Comparison of ENCODE assay signal across 17 cellular contexts in genomic region chr17:78912082-78912481, GRCh38. TPM values are rescaled to one million over a fixed set of nuclear protein-coding genes. Genes with fewer than 3 reads are reported as not detected.
A peak's percentile ranks its signal among the peaks of the same experiment; 100 is the strongest.
DNase-seq lines count a peak whose midpoint lies in the region; ATAC-seq and TF ChIP-seq lines count a peak whose summit lies in the region.
"Had no signal": no experiment of that assay in that cellular context is flagged by ENCODE, and none has a peak within 500 bp of the region (broad histone marks: within the 10 kb centered on the region; RNA-seq: fewer than 3 reads in every experiment).

No MANE protein-coding gene starts in this region.

- H3K4me3 ChIP-seq in heart left ventricle (no peak overlapping the region), ascending aorta (no peak overlapping the region), neutrophil (ENCODE audit: low read depth in 1 of 2, low read length in 1 of 2) (peak overlapping the region in 1 of 2 experiments; percentile 73)
- H3K4me3 ChIP-seq: A549, GM23248 had no signal

- DNase-seq in Right ventricle myocardium inferior (ENCODE audit: missing footprints) (peak; percentile 32), heart left ventricle (no peak), ascending aorta (ENCODE audit: low spot score in 2 of 2) (no peak), mesenteric fat pad (ENCODE audit: low spot score) (no peak), HCEC 1CT (no peak), NCI-H1694 (lab: John Stamatoyannopoulos, UW) (no peak)
- DNase-seq in activated T-helper 1 cell treated with anti-CD3 and anti-CD28 coated beads, Interleukin-12 subunit alpha, Interleukin-12 subunit beta, Interleukin-2, Interleukin-4 antibody, amounts not matched to agents 30 ng/mL and 10 ng/mL and 1 ng/mL, durations not matched to agents 14 hours and 24 hours and 36 hours (ENCODE audit: low spot score), result no peak
- DNase-seq: Calu3; CD4-positive, CD25-positive, alpha-beta regulatory T cell; GM23248; NCI-H1092 treated with DMSO at 0.1 percent for 48 hours; NCI-H187; NCI-H446 treated with DMSO at 0.1 percent for 48 hours; NCI-H82; SIG-M5 had no signal

- H3K36me3 Mint-ChIP-seq in activated T-helper 1 cell treated with anti-CD3 and anti-CD28 coated beads, Interleukin-12 subunit alpha, Interleukin-12 subunit beta, Interleukin-2, Interleukin-4 antibody, amounts not matched to agents 30 ng/mL and 10 ng/mL and 1 ng/mL, durations not matched to agents 14 hours and 24 hours and 36 hours (ENCODE audit: low read depth), result no peaks in the 10 kb centered on the region
- H3K36me3 Mint-ChIP-seq: CD4-positive, CD25-positive, alpha-beta regulatory T cell had no signal

- no peak overlapping the region for H3K27ac Mint-ChIP-seq in activated T-helper 1 cell treated with anti-CD3 and anti-CD28 coated beads, Interleukin-12 subunit alpha, Interleukin-12 subunit beta, Interleukin-2, Interleukin-4 antibody, amounts not matched to agents 30 ng/mL and 10 ng/mL and 1 ng/mL, durations not matched to agents 14 hours and 24 hours and 36 hours
- H3K27ac Mint-ChIP-seq: CD4-positive, CD25-positive, alpha-beta regulatory T cell had no signal

- no peaks in the 10 kb centered on the region for H3K9me3 ChIP-seq in heart left ventricle
- no peaks in the 10 kb centered on the region for H3K9me3 ChIP-seq in ascending aorta
- no peaks in the 10 kb centered on the region for H3K9me3 ChIP-seq in neutrophil
- H3K9me3 ChIP-seq: A549 had no signal

- peaks cover 6% of the 10 kb centered on the region for H3K27me3 Mint-ChIP-seq in activated T-helper 1 cell treated with anti-CD3 and anti-CD28 coated beads, Interleukin-12 subunit alpha, Interleukin-12 subunit beta, Interleukin-2, Interleukin-4 antibody, amounts not matched to agents 30 ng/mL and 10 ng/mL and 1 ng/mL, durations not matched to agents 14 hours and 24 hours and 36 hours (ENCODE audit: insufficient read depth)

- no peaks in the 10 kb centered on the region for H3K9me3 Mint-ChIP-seq in activated T-helper 1 cell treated with anti-CD3 and anti-CD28 coated beads, Interleukin-12 subunit alpha, Interleukin-12 subunit beta, Interleukin-2, Interleukin-4 antibody, amounts not matched to agents 30 ng/mL and 10 ng/mL and 1 ng/mL, durations not matched to agents 14 hours and 24 hours and 36 hours

- H3K27me3 ChIP-seq in heart left ventricle (no peaks in the 10 kb centered on the region), ascending aorta (no peaks in the 10 kb centered on the region), neutrophil (no peaks in the 10 kb centered on the region)

- TF ChIP-seq CTCF in heart left ventricle (IDR thresholded peaks at IDR 0.05) (no peak), ascending aorta (IDR thresholded peaks at IDR 0.05) (no peak), neutrophil (IDR thresholded peaks at IDR 0.05) (no peak)

- TF ChIP-seq POLR2A in heart left ventricle (IDR thresholded peaks at IDR 0.05), result no peak

- intact Hi-C loops in Right ventricle myocardium inferior (cut with DNase I), result no loop called here
- intact Hi-C loops in heart left ventricle (cut with DNase I), result no loop called here
- intact Hi-C loops in ascending aorta (cut with DNase I), result no loop called here
- intact Hi-C loops in activated T-helper 1 cell treated with anti-CD3 and anti-CD28 coated beads, Interleukin-12 subunit alpha, Interleukin-12 subunit beta, Interleukin-2, Interleukin-4 antibody, amounts not matched to agents 30 ng/mL and 10 ng/mL and 1 ng/mL, durations not matched to agents 14 hours and 24 hours and 36 hours (cut with micrococcal nuclease), result no loop called here

- no peaks in the 10 kb centered on the region for H3K4me1 Mint-ChIP-seq in activated T-helper 1 cell treated with anti-CD3 and anti-CD28 coated beads, Interleukin-12 subunit alpha, Interleukin-12 subunit beta, Interleukin-2, Interleukin-4 antibody, amounts not matched to agents 30 ng/mL and 10 ng/mL and 1 ng/mL, durations not matched to agents 14 hours and 24 hours and 36 hours (ENCODE audit: low read depth)

- H3K27ac ChIP-seq in heart left ventricle, result peak overlapping the region in 3 of 12 donors; percentile 3 to 86 (median 4)
- H3K27ac ChIP-seq in ascending aorta, result peak overlapping the region; percentile 38 to 51
- peak overlapping the region; percentile 99 for H3K27ac ChIP-seq in neutrophil
- H3K27ac ChIP-seq: GM23248 had no signal

- peaks cover 0 to 7% (median 0%) of the 10 kb centered on the region in 9 donors for H3K36me3 ChIP-seq in heart left ventricle
- H3K36me3 ChIP-seq in ascending aorta, result peaks cover 0 to 5% of the 10 kb centered on the region in 2 donors
- no peaks in the 10 kb centered on the region for H3K36me3 ChIP-seq in neutrophil

- no peak overlapping the region for H3K4me3 Mint-ChIP-seq in activated T-helper 1 cell treated with anti-CD3 and anti-CD28 coated beads, Interleukin-12 subunit alpha, Interleukin-12 subunit beta, Interleukin-2, Interleukin-4 antibody, amounts not matched to agents 30 ng/mL and 10 ng/mL and 1 ng/mL, durations not matched to agents 14 hours and 24 hours and 36 hours
- H3K4me3 Mint-ChIP-seq: CD4-positive, CD25-positive, alpha-beta regulatory T cell had no signal

- ATAC-seq in Right ventricle myocardium inferior, result no peak
- ATAC-seq in heart left ventricle, result no peak
- ATAC-seq: A549 had no signal

- H3K4me1 ChIP-seq in heart left ventricle (peaks cover 11 to 70% (median 28%) of the 10 kb centered on the region in 12 donors), ascending aorta (peaks cover 0 to 37% of the 10 kb centered on the region in 2 donors), neutrophil (ENCODE audit: control insufficient read depth in 1 of 2, insufficient read depth in 1 of 2, low read depth in 1 of 2, low read length in 1 of 2) (peaks cover 80 to 85% of the 10 kb centered on the region in 2 experiments)

- 83 to 86% (median 86%) methylated on average over 8 of the region's 8 CpGs for WGBS in heart left ventricle, 4 donors

RNA-seq across cellular contexts. Expression of gene CEP295NL, which starts 9.1 kb away (rescaled TPM):
- total RNA-seq in Right ventricle myocardium inferior (0.60 TPM), heart left ventricle (1 to 10 TPM in 3 of 9 donors, under 1 TPM in 6; 0.23 to 3.3 (median 0.52) TPM), ascending aorta (10.7 TPM), mesenteric fat pad (6.5 TPM)
- 1 to 10 TPM in 1 of 2 donors, under 1 TPM in 1; 0.29 to 2.0 TPM for polyA plus RNA-seq in heart left ventricle
- not detected in 2 replicates for total RNA-seq in activated T-helper 1 cell treated with anti-CD3 and anti-CD28 coated beads, Interleukin-12 subunit alpha, Interleukin-12 subunit beta, Interleukin-2, Interleukin-4 antibody, amounts not matched to agents 30 ng/mL and 10 ng/mL and 1 ng/mL, durations not matched to agents 14 hours and 24 hours and 36 hours

RNA-seq across cellular contexts. Expression of gene TIMP2, which starts 13.1 kb away (rescaled TPM):
- total RNA-seq in Right ventricle myocardium inferior (138 TPM), heart left ventricle (100 to 1,000 TPM in 4 of 9 donors, 10 to 100 TPM in 5; 65.6 to 201 (median 98.3) TPM), ascending aorta (278 TPM), mesenteric fat pad (351 TPM)
- 10 to 100 TPM; 25.1 to 54.4 TPM for polyA plus RNA-seq in heart left ventricle
- 1.0 and 1.1 TPM in 2 replicates for total RNA-seq in activated T-helper 1 cell treated with anti-CD3 and anti-CD28 coated beads, Interleukin-12 subunit alpha, Interleukin-12 subunit beta, Interleukin-2, Interleukin-4 antibody, amounts not matched to agents 30 ng/mL and 10 ng/mL and 1 ng/mL, durations not matched to agents 14 hours and 24 hours and 36 hours

Comparison
In these comparisons a context has a peak if more than half of its experiments do, and no peak if none do; other contexts are left out.
1. RNA of gene TIMP2, which starts 13.1 kb away (total RNA-seq): 351 TPM in mesenteric fat pad (single experiment), 278 TPM in ascending aorta (single experiment), 138 TPM in Right ventricle myocardium inferior (single experiment) and 65.6 to 201 TPM in heart left ventricle; 1.0 to 1.1 TPM in activated T-helper 1 cell treated with anti-CD3 and anti-CD28 coated beads, Interleukin-12 subunit alpha, Interleukin-12 subunit beta, Interleukin-2, Interleukin-4 antibody, amounts not matched to agents 30 ng/mL and 10 ng/mL and 1 ng/mL, durations not matched to agents 14 hours and 24 hours and 36 hours; every median in the first group is over 10 times any median in the second.